1 cellular context compared by ENCODE assay signal in genomic region chr6:144217264-144217663, GRCh38.
TF ChIP-seq lines count a peak whose summit lies in the region.

No MANE protein-coding gene starts in this region.

TF ChIP-seq in H1, 55 proteins besides CTCF, POLR2A, EP300 and RAD21 (continued from another document):
- no peak for TF ChIP-seq MAFK (IDR thresholded peaks at IDR 0.05; ENCODE audit: low read depth, low read length)
- no peak for TF ChIP-seq BCL11A (IDR thresholded peaks at IDR 0.05; ENCODE audit: low read depth in 2 of 2, low read length in 2 of 2)
- no peak for TF ChIP-seq TAF7 (optimal IDR thresholded peaks at IDR 0.05; ENCODE audit: borderline replicate concordance, low read depth, low read length)
- TF ChIP-seq, protein P1, sequence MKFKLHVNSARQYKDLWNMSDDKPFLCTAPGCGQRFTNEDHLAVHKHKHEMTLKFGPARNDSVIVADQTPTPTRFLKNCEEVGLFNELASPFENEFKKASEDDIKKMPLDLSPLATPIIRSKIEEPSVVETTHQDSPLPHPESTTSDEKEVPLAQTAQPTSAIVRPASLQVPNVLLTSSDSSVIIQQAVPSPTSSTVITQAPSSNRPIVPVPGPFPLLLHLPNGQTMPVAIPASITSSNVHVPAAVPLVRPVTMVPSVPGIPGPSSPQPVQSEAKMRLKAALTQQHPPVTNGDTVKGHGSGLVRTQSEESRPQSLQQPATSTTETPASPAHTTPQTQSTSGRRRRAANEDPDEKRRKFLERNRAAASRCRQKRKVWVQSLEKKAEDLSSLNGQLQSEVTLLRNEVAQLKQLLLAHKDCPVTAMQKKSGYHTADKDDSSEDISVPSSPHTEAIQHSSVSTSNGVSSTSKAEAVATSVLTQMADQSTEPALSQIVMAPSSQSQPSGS (IDR thresholded peaks at IDR 0.05; ENCODE audit: low read length), result no peak
- TF ChIP-seq KDM5A (IDR thresholded peaks at IDR 0.05; ENCODE audit: low read length), result no peak
- no peak for TF ChIP-seq TBP (IDR thresholded peaks at IDR 0.05; ENCODE audit: low read depth, low read length)
- TF ChIP-seq, protein P2, sequence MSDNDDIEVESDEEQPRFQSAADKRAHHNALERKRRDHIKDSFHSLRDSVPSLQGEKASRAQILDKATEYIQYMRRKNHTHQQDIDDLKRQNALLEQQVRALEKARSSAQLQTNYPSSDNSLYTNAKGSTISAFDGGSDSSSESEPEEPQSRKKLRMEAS (IDR thresholded peaks at IDR 0.05), result no peak
- no peak for TF ChIP-seq EZH2 (IDR thresholded peaks at IDR 0.05; ENCODE audit: low read depth, low read length, severe bottlenecking)
- no peak for TF ChIP-seq RFX5 (IDR thresholded peaks at IDR 0.05; ENCODE audit: borderline replicate concordance, low read depth, low read length)
